8 cellular contexts compared by ENCODE assay signal in the genomic region with DNA sequence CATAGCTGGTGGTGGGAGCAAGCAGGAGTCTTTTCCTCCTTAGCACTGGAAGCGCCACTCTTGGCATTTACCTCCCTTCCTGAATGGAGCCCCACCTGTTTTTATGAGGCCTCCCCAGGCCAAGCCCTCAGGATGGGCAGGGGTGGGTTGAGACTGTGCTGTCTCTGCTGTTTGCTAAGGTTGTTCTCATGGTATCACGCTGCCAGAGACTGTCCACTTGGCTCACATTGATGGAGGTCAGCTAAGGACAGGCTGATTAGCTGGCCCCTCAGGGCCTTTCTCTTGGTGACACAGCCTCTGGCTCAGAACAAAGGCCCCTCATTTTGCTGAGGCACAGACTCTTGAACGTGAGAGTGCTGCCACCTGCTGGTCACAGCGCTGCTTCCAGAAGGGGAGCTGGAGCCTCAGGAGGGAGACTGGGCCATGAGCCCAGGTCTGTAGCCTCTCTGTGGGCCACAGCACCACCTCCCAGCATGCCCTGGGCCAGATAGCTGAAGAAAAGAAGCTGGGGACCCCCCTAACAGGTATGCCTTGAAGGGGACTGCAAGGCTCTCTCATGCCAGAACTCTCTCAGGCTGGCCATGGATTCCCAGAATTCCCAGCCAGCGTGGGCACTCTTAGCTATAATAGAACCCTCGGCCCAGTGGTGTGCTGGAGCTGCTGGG.
A peak's percentile ranks its signal among the peaks of the same experiment; 100 is the strongest.
DNase-seq lines count a peak whose midpoint lies in the region; FAIRE-seq and TF ChIP-seq lines count a peak whose summit lies in the region.

No MANE protein-coding gene starts in this region.

- TF ChIP-seq CTCF in Loucy (conservative IDR thresholded peaks at IDR 0.05; ENCODE audit: low read length) = peak; percentile 93
- peak; percentile 67 to 89 (median 87) for TF ChIP-seq CTCF in ovary (IDR thresholded peaks at IDR 0.05)
- TF ChIP-seq CTCF in transverse colon (IDR thresholded peaks at IDR 0.05) = peak; percentile 86 to 97 (median 93)

- no peaks in the 10 kb centered on the region for H4K20me1 ChIP-seq in Loucy (ENCODE audit: insufficient read depth, low read length, poor library complexity, severe bottlenecking)

- H3K27me3 ChIP-seq in Loucy (ENCODE audit: insufficient read depth, low read length, poor library complexity, severe bottlenecking) (no peaks in the 10 kb centered on the region), ovary (no peaks in the 10 kb centered on the region), transverse colon (no peaks in the 10 kb centered on the region)

- intact Hi-C loops in ovary (cut with DNase I) (loop anchor here in 3 of 4 donors (2.0 to 10.0 kb wide), 5 partner anchors 120 to 343 kb away; no protein-coding TSS in a partner anchor), transverse colon (cut with DNase I; ENCODE audit: low total_unique reads) (loop anchor here (1.0 to 5.0 kb wide), 3 partner anchors 123 to 346 kb away; no protein-coding TSS in a partner anchor)

- H3K4me2 ChIP-seq in Loucy (ENCODE audit: low read depth, low read length, poor library complexity, severe bottlenecking) = no peak overlapping the region

- DNase-seq in ELF-1 (ENCODE audit: low read depth, low spot score) (peak; percentile 95), H54 (ENCODE audit: insufficient read length, low spot score) (peak; percentile 63), SHP77 treated with DMSO at 0.1 percent for 48 hours (lab: John Stamatoyannopoulos, UW) (peak; percentile 35), globus pallidus (ENCODE audit: low spot score) (peak; percentile 88), ovary (peak; percentile 81 to 94 (median 90)), transverse colon (peak; percentile 92)
- peak; percentile 95 for DNase-seq in activated effector memory CD4-positive, alpha-beta T cell treated with anti-CD3 and anti-CD28 coated beads, Interleukin-2, amount 50 U/mL, for 16 hours

- H2AFZ ChIP-seq in Loucy (ENCODE audit: low read length) = peak overlapping the region; percentile 92

- no peak for FAIRE-seq in H54 (lab: Jason Lieb, UNC)

- H3K9me2 ChIP-seq in Loucy (replicated peaks; ENCODE audit: low read depth, low read length) = no peaks in the 10 kb centered on the region

- 28 to 38% (median 36%) methylated on average over 5 to 6 of the region's 6 CpGs for WGBS in ovary, 3 donors
- 32% methylated on average over 6 of the region's 6 CpGs; no CpG with 5 or more reads in 1 of the 2 donors for WGBS in transverse colon (ENCODE audit: low coverage in 1 of 2), 2 donors

- H3F3A ChIP-seq in Loucy (ENCODE audit: low read depth) = no peaks in the 10 kb centered on the region

- H3K9ac ChIP-seq in Loucy (ENCODE audit: low read depth, low read length, poor library complexity, severe bottlenecking) = no peak overlapping the region

- H3K9me3 ChIP-seq in Loucy (ENCODE audit: insufficient read depth, low read depth, low read length) (no peaks in the 10 kb centered on the region), ovary (no peaks in the 10 kb centered on the region), transverse colon (no peaks in the 10 kb centered on the region)

- H3K4me3 ChIP-seq in Loucy (ENCODE audit: low read length, poor library complexity, severe bottlenecking) = no peak overlapping the region
- no peak overlapping the region for H3K4me3 ChIP-seq in ovary
- H3K4me3 ChIP-seq in transverse colon = no peak overlapping the region

- in situ Hi-C loops in transverse colon (cut with MboI; ENCODE audit: low pct_ligation_motif_present in 1 of 4, low pct_unique_long_range_greater_than_20kb in 1 of 4, low sequenced_read_pairs in 3 of 4) = loop anchor here (10.0 to 25.0 kb wide), 4 partner anchors 123 to 348 kb away; a partner anchor contains a TSS

- TF ChIP-seq POLR2A in H54 (IDR thresholded peaks at IDR 0.05; ENCODE audit: low read depth, low read length) = no peak
- TF ChIP-seq POLR2A in ovary (IDR thresholded peaks at IDR 0.05) = no peak
- TF ChIP-seq POLR2A in transverse colon (IDR thresholded peaks at IDR 0.05) = peak; percentile 58

- H3K4me1 ChIP-seq in Loucy (ENCODE audit: insufficient read depth, low read length, poor library complexity, severe bottlenecking) (no peaks in the 10 kb centered on the region), ovary (ENCODE audit: insufficient read depth) (peaks cover 8% of the 10 kb centered on the region), transverse colon (peaks cover 0 to 71% (median 48%) of the 10 kb centered on the region in 4 donors)

- H3K36me3 ChIP-seq in Loucy (ENCODE audit: insufficient read depth, low read length) = no peaks in the 10 kb centered on the region
- H3K36me3 ChIP-seq in ovary = no peaks in the 10 kb centered on the region
- no peaks in the 10 kb centered on the region for H3K36me3 ChIP-seq in transverse colon

- no peak overlapping the region for H3K27ac ChIP-seq in ovary
- H3K27ac ChIP-seq in transverse colon = peak overlapping the region; percentile 77 to 82 (median 80)

- H3K79me2 ChIP-seq in Loucy (ENCODE audit: insufficient read depth, low read length) = no peaks in the 10 kb centered on the region

- TF ChIP-seq EP300 in ovary (IDR thresholded peaks at IDR 0.05) (no peak), transverse colon (IDR thresholded peaks at IDR 0.05; ENCODE audit: low read depth) (peak; percentile 45)

Comparison
In these comparisons a context has a peak if more than half of its experiments do, and no peak if none do; other contexts are left out.
1. DNase-seq: peak in every context shown above with its lines; median percentile 95 in ELF-1; 95 in activated effector memory CD4-positive, alpha-beta T cell treated with anti-CD3 and anti-CD28 coated beads, Interleukin-2, amount 50 U/mL, for 16 hours; 92 in transverse colon; 90 in ovary; 88 in globus pallidus; 63 in H54; 35 in SHP77 treated with DMSO at 0.1 percent for 48 hours.
2. H3K27ac ChIP-seq: peak in transverse colon (4 of 4); none in ovary (0 of 2).
3. Peak in every context shown above with its lines, with median percentiles within 50 percentile points of each other: CTCF ChIP-seq.